Comparison of ENCODE assay signal across 2 cellular contexts in genomic region chr10:46447449-46447848, GRCh38. TPM values are rescaled to one million over a fixed set of nuclear protein-coding genes. Genes with fewer than 3 reads are reported as not detected.
"Had no signal": no experiment of that assay in that cellular context is flagged by ENCODE, and none has a peak within 500 bp of the region (broad histone marks: within the 10 kb centered on the region; RNA-seq: fewer than 3 reads in every experiment).

No MANE protein-coding gene starts in this region.

RNA-seq across cellular contexts. Expression of gene NPY4R, which starts 18.3 kb away (rescaled TPM):
- total RNA-seq: NCI-H460, Right ventricle myocardium superior had no signal
